ENCODE assay signal across 12 cellular contexts in genomic region chr5:145980257-145980656, GRCh38.
"Had no signal": no experiment of that assay in that cellular context is flagged by ENCODE, and none has a peak within 500 bp of the region (broad histone marks: within the 10 kb centered on the region; RNA-seq: fewer than 3 reads in every experiment).

No MANE protein-coding gene starts in this region.

- H3K4me1 ChIP-seq: tibial nerve had no signal

- H3K36me3 Mint-ChIP-seq: activated naive CD8-positive, alpha-beta T cell; memory B cell; stimulated activated memory B cell treated with anti-CD40 and anti-IgM and Interleukin-4, amounts not matched to agents 10 μg/mL and 1 μg/mL and 100 μg/mL, for 72 hours had no signal

- H3K27ac Mint-ChIP-seq: activated CD4-positive, alpha-beta T cell treated with anti-CD3 and anti-CD28 coated beads, Interleukin-2, amount 10 ng/mL, durations not matched to agents 24 days and 14 days; activated naive CD8-positive, alpha-beta T cell; memory B cell; stimulated activated memory B cell treated with anti-CD40 and anti-IgM and Interleukin-4, amounts not matched to agents 10 μg/mL and 1 μg/mL and 100 μg/mL, for 72 hours had no signal

- H3K4me3 Mint-ChIP-seq: activated CD4-positive, alpha-beta T cell treated with anti-CD3 and anti-CD28 coated beads, Interleukin-2, amount 10 ng/mL, durations not matched to agents 24 days and 14 days; activated naive CD8-positive, alpha-beta T cell; memory B cell; neural crest cell; stimulated activated memory B cell treated with anti-CD40 and anti-IgM and Interleukin-4, amounts not matched to agents 10 μg/mL and 1 μg/mL and 100 μg/mL, for 72 hours had no signal

- H3K36me3 ChIP-seq: left ventricle myocardium inferior, tibial nerve had no signal

- H3K27me3 ChIP-seq: tibial nerve had no signal

- H3K4me3 ChIP-seq: left ventricle myocardium inferior, tibial nerve had no signal

- DNase-seq: activated CD4-positive, alpha-beta T cell treated with anti-CD3 and anti-CD28 coated beads, Interleukin-2, amount 10 ng/mL, durations not matched to agents 24 days and 14 days; activated CD4-positive, CD25-positive, alpha-beta regulatory T cell; activated gamma-delta T cell treated with Interleukin-2 at 50 U/mL for 16 hours; hypothalamus; left ventricle myocardium inferior; stimulated activated CD4-positive, alpha-beta T cell treated with anti-CD3 and anti-CD28 coated beads, Interleukin-2, amount 100 ng/mL, for 48 hours had no signal

- H3K27me3 Mint-ChIP-seq: activated naive CD8-positive, alpha-beta T cell had no signal

- H3K9me3 Mint-ChIP-seq: activated CD4-positive, alpha-beta T cell treated with anti-CD3 and anti-CD28 coated beads, Interleukin-2, amount 10 ng/mL, durations not matched to agents 24 days and 14 days; memory B cell; neural crest cell; stimulated activated memory B cell treated with anti-CD40 and anti-IgM and Interleukin-4, amounts not matched to agents 10 μg/mL and 1 μg/mL and 100 μg/mL, for 72 hours had no signal

- H3K4me1 Mint-ChIP-seq: activated CD4-positive, alpha-beta T cell treated with anti-CD3 and anti-CD28 coated beads, Interleukin-2, amount 10 ng/mL, durations not matched to agents 24 days and 14 days; memory B cell; neural crest cell; stimulated activated memory B cell treated with anti-CD40 and anti-IgM and Interleukin-4, amounts not matched to agents 10 μg/mL and 1 μg/mL and 100 μg/mL, for 72 hours had no signal

- ATAC-seq: esophagus mucosa; stimulated activated memory B cell treated with anti-CD40 and anti-IgM and Interleukin-4, amounts not matched to agents 10 μg/mL and 1 μg/mL and 100 μg/mL, for 72 hours had no signal

- H3K9me3 ChIP-seq: left ventricle myocardium inferior, tibial nerve had no signal

- H3K27ac ChIP-seq: tibial nerve had no signal
